In the genomic region with DNA sequence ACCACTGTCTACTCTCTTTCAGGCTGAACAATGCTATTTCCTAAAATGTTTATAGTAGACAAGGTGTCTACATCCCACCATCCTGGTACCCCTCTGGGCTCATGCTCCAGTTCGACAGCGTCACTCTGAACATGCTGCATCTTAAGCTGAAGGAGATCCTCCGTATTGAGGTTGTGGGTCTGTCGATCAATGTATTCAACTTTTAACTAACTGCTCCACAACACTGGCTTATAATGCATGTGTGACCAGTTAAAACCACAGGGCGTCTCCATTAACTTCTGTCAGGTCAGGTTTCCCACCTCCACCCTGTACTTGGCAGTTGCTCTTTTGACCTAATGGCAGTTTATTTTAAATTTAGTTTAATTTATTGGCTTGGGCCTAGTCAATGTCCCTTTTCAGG, we compare ENCODE assay signal across 29 cellular contexts. TPM values are rescaled to one million over a fixed set of nuclear protein-coding genes. Genes with fewer than 3 reads are reported as not detected.
"Had no signal": no experiment of that assay in that cellular context is flagged by ENCODE, and none has a peak within 500 bp of the region (broad histone marks: within the 10 kb centered on the region; RNA-seq: fewer than 3 reads in every experiment).

No MANE protein-coding gene starts in this region.

- ATAC-seq: activated CD8-positive, alpha-beta T cell treated with anti-CD3 and anti-CD28 coated beads for 36 hours; activated T-cell treated with anti-CD3 and anti-CD28 coated beads, Interleukin-2, amount 50 U/mL, for 4 hours; activated T-helper 17 cell treated with anti-CD3 and anti-CD28 coated beads, Interleukin-2, amount 50 U/mL, for 72 hours; body of pancreas; foreskin keratinocyte; gastrocnemius medialis; heart left ventricle; T-helper 17 cell had no signal

- H3K27ac ChIP-seq: body of pancreas, dorsolateral prefrontal cortex, esophagus muscularis mucosa, foreskin keratinocyte, gastrocnemius medialis, heart left ventricle had no signal

- H3K4me3 ChIP-seq: body of pancreas, dorsolateral prefrontal cortex, esophagus muscularis mucosa, gastrocnemius medialis, heart left ventricle had no signal

- DNase-seq: activated CD4-positive, alpha-beta T cell treated with anti-CD3 and anti-CD28 coated beads for 4 hours; activated CD4-positive, alpha-beta T cell treated with anti-CD3 and anti-CD28 coated beads, Interleukin-2, amount 50 U/mL, for 1 hour; activated CD4-positive, alpha-beta T cell treated with anti-CD3 and anti-CD28 coated beads, Interleukin-2, amount 50 U/mL, for 48 hours; activated CD4-positive, CD25-positive, alpha-beta regulatory T cell; activated CD4-positive, CD25-positive, alpha-beta regulatory T cell treated with anti-CD3 and anti-CD28 coated beads, Interleukin-2, amount 50 U/mL, for 72 hours; activated CD8-positive, alpha-beta memory T cell treated with anti-CD3 and anti-CD28 coated beads for 24 hours; activated CD8-positive, alpha-beta T cell treated with anti-CD3 and anti-CD28 coated beads for 36 hours; activated effector memory CD4-positive, alpha-beta T cell treated with Interleukin-2 at 50 U/mL for 16 hours; activated gamma-delta T cell treated with Interleukin-2 at 50 U/mL for 16 hours; activated naive CD4-positive, alpha-beta T cell treated with anti-CD3 and anti-CD28 coated beads, Interleukin-2, amount 50 U/mL, for 16 hours; activated naive CD4-positive, alpha-beta T cell treated with Interleukin-2 at 50 U/mL for 16 hours; activated T-cell treated with anti-CD3 and anti-CD28 coated beads, Interleukin-2, amount 50 U/mL, for 4 hours; amygdala; aorta; body of pancreas; caudate nucleus; cortex of kidney; dorsolateral prefrontal cortex; effector memory CD4-positive, alpha-beta T cell; endodermal cell; foreskin keratinocyte; gastrocnemius medialis; glutamatergic neuron; heart left ventricle; T-helper 1 cell; T-helper 17 cell; T1000 had no signal

- H3K9me3 ChIP-seq: body of pancreas, esophagus muscularis mucosa, gastrocnemius medialis, heart left ventricle had no signal

- H3K27me3 ChIP-seq: body of pancreas, dorsolateral prefrontal cortex, esophagus muscularis mucosa, foreskin keratinocyte, gastrocnemius medialis, heart left ventricle had no signal

- H3K4me1 ChIP-seq: body of pancreas, foreskin keratinocyte, gastrocnemius medialis had no signal

RNA-seq across cellular contexts. Expression of a gene that starts 17.7 kb away (rescaled TPM):
- total RNA-seq: activated CD8-positive, alpha-beta T cell treated with anti-CD3 and anti-CD28 coated beads for 36 hours; activated T-cell treated with anti-CD3 and anti-CD28 coated beads, Interleukin-2, amount 50 U/mL, for 4 hours; activated T-helper 17 cell treated with anti-CD3 and anti-CD28 coated beads, Interleukin-2, amount 50 U/mL, for 72 hours; foreskin keratinocyte; T-helper 17 cell had no signal
